9 cellular contexts compared by ENCODE assay signal in the genomic region with DNA sequence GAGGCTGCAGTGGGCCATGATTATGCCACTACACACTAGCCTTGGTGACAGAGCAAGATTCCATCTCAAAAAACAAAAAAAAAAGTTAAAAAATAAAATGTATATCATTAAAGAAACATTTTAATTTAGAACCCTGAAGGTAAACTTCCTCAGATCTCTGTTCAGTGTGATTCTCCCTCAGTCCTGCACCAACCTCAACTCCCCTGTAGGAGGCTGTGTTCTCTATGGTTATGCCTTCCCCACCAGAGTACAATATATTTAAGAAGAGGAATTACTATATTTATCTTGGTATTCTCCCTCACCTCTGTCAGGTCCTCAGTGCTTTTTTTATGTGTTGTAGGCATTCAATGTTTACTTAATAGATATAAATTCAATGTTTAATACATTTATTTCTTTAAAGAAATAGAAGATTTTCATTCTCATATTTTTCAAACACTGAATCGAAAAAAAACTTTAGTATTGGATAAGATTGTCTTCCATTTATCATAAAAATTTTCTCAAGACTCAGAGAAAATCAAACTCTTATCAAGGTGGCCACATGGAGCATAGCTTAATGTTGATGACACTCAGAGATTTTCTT. TPM values are rescaled to one million over a fixed set of nuclear protein-coding genes. Genes with fewer than 3 reads are reported as not detected.
DNase-seq lines count a peak whose midpoint lies in the region; ATAC-seq and TF ChIP-seq lines count a peak whose summit lies in the region.
"Had no signal": no experiment of that assay in that cellular context is flagged by ENCODE, and none has a peak within 500 bp of the region (broad histone marks: within the 10 kb centered on the region; RNA-seq: fewer than 3 reads in every experiment).

No MANE protein-coding gene starts in this region.

- H3K4me1 Mint-ChIP-seq in activated CD4-positive, alpha-beta T cell treated with anti-CD3 and anti-CD28 coated beads, Interleukin-2, amount 10 ng/mL, durations not matched to agents 24 days and 14 days, result peaks cover 38% of the 10 kb centered on the region

- H3K36me3 ChIP-seq in fibroblast of lung (ENCODE audit: control insufficient read depth, insufficient read depth, low read length), result no peaks in the 10 kb centered on the region

- H4K20me1 ChIP-seq in fibroblast of lung (ENCODE audit: control insufficient read depth, extremely low read depth, insufficient read depth, low read length), result no peaks in the 10 kb centered on the region

- DNase-seq in NCI-H345 (lab: John Stamatoyannopoulos, UW) (peak; percentile 8), NCI-H345 treated with DMSO at 0.1 percent for 48 hours (lab: John Stamatoyannopoulos, UW; ENCODE audit: unreplicated experiment) (no peak), LoVo (ENCODE audit: low spot score) (peak; percentile 6), fibroblast of lung (ENCODE audit: low read depth in 2 of 2) (peak; percentile 25 to 64)
- peak; percentile 84 for DNase-seq in activated CD4-positive, alpha-beta T cell treated with anti-CD3 and anti-CD28 coated beads, Interleukin-2, amount 10 ng/mL, durations not matched to agents 24 days and 14 days
- peak; percentile 29 for DNase-seq in stimulated activated CD4-positive, alpha-beta T cell treated with anti-CD3 and anti-CD28 coated beads, Interleukin-4, amount 100 ng/mL, for 1 hour

- no peaks in the 10 kb centered on the region for H3K9me3 ChIP-seq in fibroblast of lung (ENCODE audit: control insufficient read depth, insufficient read depth, low read depth, low read length)
- H3K9me3 ChIP-seq: Caco-2 had no signal

- no peak overlapping the region for H3K27ac ChIP-seq in fibroblast of lung (ENCODE audit: insufficient read depth, low read length)

- H3K79me2 ChIP-seq in fibroblast of lung (ENCODE audit: control insufficient read depth, insufficient read depth, low read length), result no peaks in the 10 kb centered on the region

- H3K4me3 ChIP-seq in fibroblast of lung (replicated peaks in 1 of 4; ENCODE audit: control extremely low read depth in 1 of 4, insufficient read depth in 1 of 4, low read depth in 3 of 4, low read length in 4 of 4), result no peak overlapping the region

- peak; percentile 48 for ATAC-seq in GM21723 (IDR thresholded peaks at IDR 0.05; ENCODE audit: unreplicated experiment)
- no peak for ATAC-seq in HG03139 (IDR thresholded peaks at IDR 0.05; ENCODE audit: unreplicated experiment)

- peak; percentile 72 to 77 for TF ChIP-seq CTCF in fibroblast of lung (conservative IDR thresholded peaks at IDR 0.05 in 1 of 2, IDR thresholded peaks at IDR 0.05 in 1 of 2; ENCODE audit: low read depth in 1 of 2, low read length in 2 of 2)

- H3K4me3 Mint-ChIP-seq in activated CD4-positive, alpha-beta T cell treated with anti-CD3 and anti-CD28 coated beads, Interleukin-2, amount 10 ng/mL, durations not matched to agents 24 days and 14 days, result no peak overlapping the region

- H3K4me2 ChIP-seq in fibroblast of lung (ENCODE audit: extremely low read depth, insufficient read depth, low read length), result no peak overlapping the region

- intact Hi-C loops in activated CD4-positive, alpha-beta T cell treated with anti-CD3 and anti-CD28 coated beads, Interleukin-2, amount 10 ng/mL, durations not matched to agents 24 days and 14 days (cut with micrococcal nuclease), result loop anchor here (5.0 kb wide), 1 partner anchor 37 kb away; no protein-coding TSS in a partner anchor

- no peaks in the 10 kb centered on the region for H3K27me3 ChIP-seq in fibroblast of lung (ENCODE audit: control insufficient read depth, insufficient read depth, low read length)

- peaks cover 6% of the 10 kb centered on the region for H3K4me1 ChIP-seq in fibroblast of lung (ENCODE audit: control insufficient read depth, extremely low read depth, insufficient read depth, low read length)

- H3K9ac ChIP-seq in fibroblast of lung (ENCODE audit: insufficient read depth, low read length), result no peak overlapping the region

- no peaks in the 10 kb centered on the region for H3K9me3 Mint-ChIP-seq in activated CD4-positive, alpha-beta T cell treated with anti-CD3 and anti-CD28 coated beads, Interleukin-2, amount 10 ng/mL, durations not matched to agents 24 days and 14 days

- no peaks in the 10 kb centered on the region for H3K27me3 Mint-ChIP-seq in activated CD4-positive, alpha-beta T cell treated with anti-CD3 and anti-CD28 coated beads, Interleukin-2, amount 10 ng/mL, durations not matched to agents 24 days and 14 days

- H3K36me3 Mint-ChIP-seq in activated CD4-positive, alpha-beta T cell treated with anti-CD3 and anti-CD28 coated beads, Interleukin-2, amount 10 ng/mL, durations not matched to agents 24 days and 14 days (ENCODE audit: low read depth), result peaks cover 2% of the 10 kb centered on the region

- H2AFZ ChIP-seq in fibroblast of lung (ENCODE audit: low read length), result no peak overlapping the region

- H3K27ac Mint-ChIP-seq in activated CD4-positive, alpha-beta T cell treated with anti-CD3 and anti-CD28 coated beads, Interleukin-2, amount 10 ng/mL, durations not matched to agents 24 days and 14 days, result no peak overlapping the region

RNA-seq across cellular contexts. Expression of a gene that starts 4.8 kb away (rescaled TPM):
- total RNA-seq in activated CD4-positive, alpha-beta T cell treated with anti-CD3 and anti-CD28 coated beads, Interleukin-2, amount 10 ng/mL, durations not matched to agents 24 days and 14 days, result 74.5 and 76.8 TPM in 2 replicates
- total RNA-seq in fibroblast of lung, result 0.77 and 0.83 TPM in 2 replicates
- polyA plus RNA-seq in fibroblast of lung, result 1.7 and 2.8 TPM in 2 replicates
- polyA plus RNA-seq in fibroblast of lung (2012), result 0.51 and 1.1 TPM in 2 replicates
- 3.8 and 5.0 TPM in 2 replicates for polyA minus RNA-seq in fibroblast of lung (ENCODE audit: low replicate concordance)

Comparison
In these comparisons a context has a peak if more than half of its experiments do, and no peak if none do; other contexts are left out.
1. RNA of a gene that starts 4.8 kb away (total RNA-seq): 74.5 to 76.8 TPM in activated CD4-positive, alpha-beta T cell treated with anti-CD3 and anti-CD28 coated beads, Interleukin-2, amount 10 ng/mL, durations not matched to agents 24 days and 14 days; 0.77 to 0.83 TPM in fibroblast of lung; every median in the first group is over 10 times any median in the second.